8 cellular contexts compared by ENCODE assay signal in genomic region chr13:25114220-25114619, GRCh38. TPM values are rescaled to one million over a fixed set of nuclear protein-coding genes. Genes with fewer than 3 reads are reported as not detected.
A peak's percentile ranks its signal among the peaks of the same experiment; 100 is the strongest.
DNase-seq lines count a peak whose midpoint lies in the region; ATAC-seq and TF ChIP-seq lines count a peak whose summit lies in the region.

No MANE protein-coding gene starts in this region.

- peaks cover 4% of the 10 kb centered on the region for H3K4me1 Mint-ChIP-seq in activated B cell treated with CpG ODN at 0.5 μM for 24 hours

- no peak overlapping the region for H3K4me3 Mint-ChIP-seq in activated B cell treated with CpG ODN at 0.5 μM for 24 hours

- H3K27me3 Mint-ChIP-seq in activated B cell treated with CpG ODN at 0.5 μM for 24 hours: peaks cover 26% of the 10 kb centered on the region

- H3K27me3 ChIP-seq in layer of hippocampus (ENCODE audit: control insufficient read depth, insufficient read depth, low read length): no peaks in the 10 kb centered on the region

- intact Hi-C loops in activated B cell treated with CpG ODN at 0.5 μM for 24 hours (cut with micrococcal nuclease): loop anchor here (1.0 kb wide), 2 partner anchors 109 to 119 kb away; no protein-coding TSS in a partner anchor

- H3K27ac Mint-ChIP-seq in activated B cell treated with CpG ODN at 0.5 μM for 24 hours: no peak overlapping the region

- TF ChIP-seq CTCF in activated B cell treated with CpG ODN at 0.5 μM for 24 hours (IDR thresholded peaks at IDR 0.05): no peak

- DNase-seq in NK-92 treated with Interleukin-12 subunit alpha and Interleukin-12 subunit beta, amount 100 ng/mL, for 24 hours (lab: John Stamatoyannopoulos, UW): peak; percentile 39
- DNase-seq in NK-92 (lab: John Stamatoyannopoulos, UW; ENCODE audit: unreplicated experiment) (no peak), NCI-H226 (peak; percentile 34), activated B cell treated with CpG ODN at 0.5 μM for 24 hours (peak; percentile 31), cerebellum (ENCODE audit: low spot score) (peak; percentile 85)
- DNase-seq in stimulated activated CD4-positive, alpha-beta T cell treated with anti-CD3 and anti-CD28 coated beads, Interleukin-4, amount 100 ng/mL, for 4 hours: peak; percentile 36 to 38

- POLR2A ChIA-PET in activated B cell treated with CpG ODN at 0.5 μM for 24 hours (lab: Charles Lee): no interaction called here

- ATAC-seq in HG02973 (IDR thresholded peaks at IDR 0.05; ENCODE audit: unreplicated experiment): peak; percentile 59
- ATAC-seq in activated B cell treated with CpG ODN at 0.5 μM for 24 hours (ENCODE audit: low read depth): peak; percentile 67

- no peaks in the 10 kb centered on the region for H3K36me3 Mint-ChIP-seq in activated B cell treated with CpG ODN at 0.5 μM for 24 hours (ENCODE audit: low read depth)

- CTCF ChIA-PET in activated B cell treated with CpG ODN at 0.5 μM for 24 hours (lab: Charles Lee): interaction anchor here (1.0 to 1.3 kb wide), 3 partner anchors 28 to 119 kb away, joined by 3 to 4 read pairs (median 3); no protein-coding TSS in a partner anchor

- no peaks in the 10 kb centered on the region for H3K9me3 Mint-ChIP-seq in activated B cell treated with CpG ODN at 0.5 μM for 24 hours

- H3K27ac ChIP-seq in layer of hippocampus (ENCODE audit: low read depth, low read length): peak overlapping the region; percentile 46

RNA-seq across cellular contexts. Expression of gene PABPC3, which starts 18.3 kb away (rescaled TPM):
- total RNA-seq in activated B cell treated with CpG ODN at 0.5 μM for 24 hours: 0.35 and 0.46 TPM in 2 replicates
- total RNA-seq in cerebellum: 0.27 TPM

RNA-seq across cellular contexts. Expression of gene AMER2, which starts 57.9 kb away (rescaled TPM):
- total RNA-seq in activated B cell treated with CpG ODN at 0.5 μM for 24 hours (not detected in 2 replicates), cerebellum (113 TPM)

Comparison
In these comparisons a context has a peak if more than half of its experiments do, and no peak if none do; other contexts are left out.
1. RNA of gene AMER2, which starts 57.9 kb away (total RNA-seq): 113 TPM in cerebellum (single experiment); not detected in activated B cell treated with CpG ODN at 0.5 μM for 24 hours; every median in the first group is over 100 times any median in the second.